ENCODE assay signal across 9 cellular contexts in the genomic region with DNA sequence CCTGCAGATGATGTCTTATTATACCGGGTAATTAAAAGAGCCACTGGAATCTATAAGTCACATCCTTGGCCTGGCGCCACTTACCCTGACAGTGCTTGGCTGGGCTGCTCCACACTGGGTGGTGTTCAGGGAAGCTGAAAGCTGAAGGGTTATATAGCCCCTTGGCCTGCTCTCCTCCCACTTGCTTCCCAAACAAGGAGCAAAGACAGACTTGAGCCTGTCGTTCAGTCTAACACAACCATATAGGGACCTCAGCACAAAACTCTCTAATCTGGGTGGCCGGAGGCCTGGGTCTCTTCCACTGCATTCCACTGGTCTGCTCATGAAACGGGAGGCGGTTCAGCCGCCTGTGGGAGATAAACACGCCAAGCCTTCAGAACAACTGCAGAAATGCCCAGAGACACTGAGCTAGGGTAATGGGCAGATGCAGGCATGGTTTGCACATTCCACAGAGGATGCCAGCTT. TPM values are rescaled to one million over a fixed set of nuclear protein-coding genes. Genes with fewer than 3 reads are reported as not detected.
A peak's percentile ranks its signal among the peaks of the same experiment; 100 is the strongest.
DNase-seq lines count a peak whose midpoint lies in the region; ATAC-seq and TF ChIP-seq lines count a peak whose summit lies in the region.
"Had no signal": no experiment of that assay in that cellular context is flagged by ENCODE, and none has a peak within 500 bp of the region (broad histone marks: within the 10 kb centered on the region; RNA-seq: fewer than 3 reads in every experiment).

Gene ACTA2 (minus strand): TSS at position 127 of the 465 bp plus-strand sequence. CDS start 3,843 bp downstream, outside the sequence.

- peak; percentile 42 for ATAC-seq in left colon

- TF ChIP-seq POLR2A in stomach (IDR thresholded peaks at IDR 0.05), result peak in 1 of 4 donors; percentile 32

- H3K9ac ChIP-seq in HUES64 (ENCODE audit: low read depth, low read length) (no peak within 1 kb of the TSS; the same call in 1 of the 2 replicates), mammary epithelial cell (ENCODE audit: insufficient read depth, low read length) (no peak within 1 kb of the TSS)

- DNase-seq in mammary epithelial cell (no peak), left colon (peak; percentile 46 to 67), stomach (peak; percentile 39), GM10266 (ENCODE audit: extremely low spot score) (no peak), SW 1271 (lab: John Stamatoyannopoulos, UW) (no peak), NCI-H2227 (lab: John Stamatoyannopoulos, UW; ENCODE audit: unreplicated experiment) (no peak), NCI-H510A (lab: John Stamatoyannopoulos, UW) (no peak)
- DNase-seq: naive B cell had no signal

- no TSS peak for BruUV-seq in mammary epithelial cell (replicated peaks; lab: Mats Ljungman, UMichigan)

- no peaks in the 10 kb centered on the region for H3K9me3 ChIP-seq in HUES64 (ENCODE audit: insufficient read depth, low read depth, low read length)
- no peaks in the 10 kb centered on the region for H3K9me3 ChIP-seq in mammary epithelial cell (replicated peaks; ENCODE audit: insufficient read depth, low read length)
- H3K9me3 ChIP-seq in stomach, result no peaks in the 10 kb centered on the region

- CTCF ChIA-PET in mammary epithelial cell (lab: Charles Lee; ENCODE audit: low non-redundant PET), result no interaction called here

- no peak for TF ChIP-seq EP300 in stomach (IDR thresholded peaks at IDR 0.05)

- H3K4me1 ChIP-seq in HUES64 (ENCODE audit: insufficient read depth, low read length), result peaks cover 10% of the 10 kb centered on the region; the same call in 1 of the 2 replicates
- peaks cover 22% of the 10 kb centered on the region for H3K4me1 ChIP-seq in mammary epithelial cell (ENCODE audit: insufficient read depth, low read length)
- peaks cover 0 to 7% (median 2%) of the 10 kb centered on the region in 4 donors for H3K4me1 ChIP-seq in stomach

- H3K79me2 ChIP-seq in mammary epithelial cell (ENCODE audit: insufficient read depth, low read length), result no peaks in the 10 kb centered on the region

- no peaks in the 10 kb centered on the region for H4K20me1 ChIP-seq in mammary epithelial cell (ENCODE audit: insufficient read depth, low read length)

- no peak within 1 kb of the TSS for H3K27ac ChIP-seq in HUES64 (ENCODE audit: low read depth, low read length)
- no peak within 1 kb of the TSS for H3K27ac ChIP-seq in mammary epithelial cell (ENCODE audit: insufficient read depth, low read depth, low read length)
- H3K27ac ChIP-seq in stomach, result peak within 1 kb of the TSS; percentile 14 to 91 (median 84)

- dilution Hi-C loops in mammary epithelial cell (cut with HindIII; ENCODE audit: low sequenced_read_pairs), result no loop called here

- no peaks in the 10 kb centered on the region for H3K27me3 ChIP-seq in HUES64 (ENCODE audit: insufficient read depth, low read length)
- no peaks in the 10 kb centered on the region for H3K27me3 ChIP-seq in mammary epithelial cell (ENCODE audit: insufficient read depth, low read length)
- no peaks in the 10 kb centered on the region for H3K27me3 ChIP-seq in stomach

- in situ Hi-C loops in mammary epithelial cell (cut with MboI; ENCODE audit: low sequenced_read_pairs in 2 of 2), result no loop called here

- no peaks in the 10 kb centered on the region for H3K36me3 ChIP-seq in HUES64 (ENCODE audit: insufficient read depth, low read length)
- H3K36me3 ChIP-seq in mammary epithelial cell (ENCODE audit: insufficient read depth, low read length), result no peaks in the 10 kb centered on the region
- H3K36me3 ChIP-seq in stomach, result peaks cover 0 to 15% (median 0%) of the 10 kb centered on the region in 4 donors

- 89% methylated on average over 8 of the region's 8 CpGs for WGBS in HUES64
- 43% methylated on average over 8 of the region's 8 CpGs for WGBS in mammary epithelial cell (ENCODE audit: low coverage, missing lambda C conversion rate)
- 58 to 74% (median 73%) methylated on average over 8 of the region's 8 CpGs for WGBS in stomach, 5 donors

- TF ChIP-seq CTCF in mammary epithelial cell (conservative IDR thresholded peaks at IDR 0.05 in 1 of 2, IDR thresholded peaks at IDR 0.05 in 1 of 2; ENCODE audit: extremely low read depth in 1 of 2, insufficient read depth in 1 of 2, low read depth in 1 of 2, low read length in 2 of 2) (no peak), stomach (IDR thresholded peaks at IDR 0.05) (no peak), GM10266 (IDR thresholded peaks at IDR 0.05; ENCODE audit: control insufficient read depth, insufficient read depth, low read depth, missing control alignments) (no peak)

- intact Hi-C loops in mammary epithelial cell (cut with micrococcal nuclease), result no loop called here
- intact Hi-C loops in left colon (cut with DNase I, micrococcal nuclease), result no loop called here
- intact Hi-C loops in stomach (cut with DNase I; ENCODE audit: low total_unique reads), result no loop called here

- peak within 1 kb of the TSS; percentile 76 for H2AFZ ChIP-seq in mammary epithelial cell (ENCODE audit: low read depth, low read length)

- peak within 1 kb of the TSS; percentile 61 for H3K4me2 ChIP-seq in mammary epithelial cell (ENCODE audit: insufficient read depth, low read depth, low read length)

- H3K4me3 ChIP-seq in HUES64 (ENCODE audit: low read length) (peak within 1 kb of the TSS; percentile 1; the same call in 1 of the 2 replicates), mammary epithelial cell (replicated peaks in 1 of 3; ENCODE audit: insufficient read depth in 1 of 3, low read depth in 2 of 3, low read length in 3 of 3) (no peak within 1 kb of the TSS), stomach (peak within 1 kb of the TSS; percentile 28 to 48 (median 44))

RNA-seq across cellular contexts. Expression of gene ACTA2, which starts in this region (rescaled TPM):
- polyA plus RNA-seq in HUES64 (2013, experiment 1 of 2), result 16.2 TPM
- 23.8 TPM for polyA plus RNA-seq in HUES64 (2013, experiment 2 of 2)
- 100 to 1,000 TPM in 1 of 2 donors, 10 to 100 TPM in 1; 20.7 to 341 TPM for total RNA-seq in mammary epithelial cell
- 24.0 TPM for polyA plus RNA-seq in mammary epithelial cell
- 5.5 TPM for polyA minus RNA-seq in mammary epithelial cell
- 100 to 1,000 TPM in 1 of 2 donors, 10 to 100 TPM in 1; 57.1 to 245 TPM for total RNA-seq in left colon
- total RNA-seq in stomach, result 1,000 to 10,000 TPM in 3 of 5 donors, 100 to 1,000 TPM in 2; 662 to 3,169 (median 1,551) TPM
- polyA plus RNA-seq in stomach, result 1,000 to 10,000 TPM in 1 of 3 donors, 100 to 1,000 TPM in 2; 233 to 1,186 (median 339) TPM

Comparison
In these comparisons a context has a peak if more than half of its experiments do, and no peak if none do; other contexts are left out.
1. H3K27ac ChIP-seq: peak in stomach (5 of 5); none in HUES64 (single experiment) and mammary epithelial cell (single experiment).
2. H3K4me3 ChIP-seq: peak in HUES64 (single experiment) and stomach (4 of 4); none in mammary epithelial cell (0 of 3).
3. DNase-seq: peak in left colon (2 of 2) and stomach (single experiment); none in mammary epithelial cell (single experiment), GM10266 (single experiment), SW 1271 (0 of 2), NCI-H2227 (single experiment) and NCI-H510A (single experiment).